8 cellular contexts compared by ENCODE assay signal in the genomic region with DNA sequence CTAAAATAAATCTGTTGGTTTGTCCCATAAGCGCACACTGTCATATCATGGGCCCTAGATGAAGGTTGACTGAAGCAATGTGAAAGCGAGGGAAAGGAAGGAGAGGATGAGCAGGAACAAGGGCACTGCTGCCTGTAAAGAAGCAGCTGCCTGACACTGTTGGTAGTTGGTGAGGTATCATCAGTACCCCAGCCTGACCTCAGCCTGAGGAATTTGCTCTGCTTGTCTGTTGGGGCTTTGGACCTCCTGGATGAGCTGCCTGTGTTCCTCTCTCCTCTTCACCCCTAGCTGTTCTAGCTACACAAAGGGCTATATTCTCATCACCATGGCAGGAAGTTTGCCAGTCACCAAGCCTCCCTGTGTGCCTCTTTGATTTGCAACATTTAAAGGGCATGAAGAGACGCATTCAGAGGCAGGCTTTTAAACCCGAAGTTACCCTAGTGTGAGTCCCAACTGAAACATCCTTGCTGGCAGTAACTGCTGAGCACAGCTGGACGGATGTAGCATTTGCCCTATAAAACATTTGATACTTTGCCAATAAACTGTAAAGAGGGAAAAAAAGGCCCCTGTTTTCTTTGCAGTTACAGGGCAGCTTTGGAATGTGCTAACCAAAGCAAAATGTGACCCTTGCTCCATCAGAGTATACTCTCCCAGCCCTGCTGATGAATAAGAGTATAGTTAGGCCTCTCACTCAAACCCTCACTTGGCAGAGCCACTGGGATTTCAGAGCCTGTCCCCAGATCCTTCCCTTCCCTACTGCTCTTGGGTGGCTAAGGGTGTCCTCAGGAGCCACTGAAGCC. TPM values are rescaled to one million over a fixed set of nuclear protein-coding genes. Genes with fewer than 3 reads are reported as not detected.
DNase-seq lines count a peak whose midpoint lies in the region.
"Had no signal": no experiment of that assay in that cellular context is flagged by ENCODE, and none has a peak within 500 bp of the region (broad histone marks: within the 10 kb centered on the region; RNA-seq: fewer than 3 reads in every experiment).

No MANE protein-coding gene starts in this region.

- no peaks in the 10 kb centered on the region for H3K27me3 ChIP-seq in ectodermal cell (ENCODE audit: control insufficient read depth, insufficient read depth, low read length, poor library complexity, severe bottlenecking)

- no peak overlapping the region for H3K4me3 ChIP-seq in ectodermal cell (ENCODE audit: insufficient read depth, low read depth, low read length)

- DNase-seq in NCI-H1694 (lab: John Stamatoyannopoulos, UW) (peak; percentile 22), middle frontal gyrus (ENCODE audit: extremely low spot score, low spot score) (peak; percentile 64), ureter (ENCODE audit: low spot score) (peak; percentile 45), OCI-M2 (lab: John Stamatoyannopoulos, UW; ENCODE audit: unreplicated experiment) (no peak)
- DNase-seq in activated CD4-positive, alpha-beta T cell treated with anti-CD3 and anti-CD28 coated beads, Interleukin-2, amount 50 U/mL, for 4 hours: no peak
- DNase-seq in stimulated activated CD4-positive, alpha-beta T cell treated with anti-CD3 and anti-CD28 coated beads, Interleukin-1b, Interleukin-23, amount 100 ng/mL, for 48 hours: no peak
- DNase-seq: NCI-H82 had no signal

- H3K36me3 ChIP-seq in ectodermal cell (ENCODE audit: control insufficient read depth, insufficient read depth, low read length): no peaks in the 10 kb centered on the region

- H3K9me3 ChIP-seq in ectodermal cell (ENCODE audit: control insufficient read depth, low read length): no peaks in the 10 kb centered on the region

- H3K4me1 ChIP-seq in ectodermal cell (ENCODE audit: control insufficient read depth, insufficient read depth, low read length): peaks cover 14% of the 10 kb centered on the region

- H3K27ac ChIP-seq in ectodermal cell (ENCODE audit: insufficient read depth, low read depth, low read length, poor library complexity, severe bottlenecking): peak overlapping the region; percentile 60

- WGBS in ectodermal cell, 2 experiments: 72 to 77% methylated on average over 5 of the region's 5 CpGs

RNA-seq across cellular contexts. Expression of a gene that starts 22.2 kb away (rescaled TPM):
- polyA plus RNA-seq in ectodermal cell (2013, experiment 1 of 4): 18.0 TPM
- polyA plus RNA-seq in ectodermal cell (2013, experiment 2 of 4): 19.1 TPM
- polyA plus RNA-seq in ectodermal cell (2013, experiment 3 of 4): 19.9 TPM
- polyA plus RNA-seq in ectodermal cell (2013, experiment 4 of 4): 22.7 TPM
- 42.9 TPM for total RNA-seq in ureter

Comparison
In these comparisons a context has a peak if more than half of its experiments do, and no peak if none do; other contexts are left out.
1. DNase-seq: peak in NCI-H1694 (single experiment), middle frontal gyrus (single experiment) and ureter (single experiment); none in activated CD4-positive, alpha-beta T cell treated with anti-CD3 and anti-CD28 coated beads, Interleukin-2, amount 50 U/mL, for 4 hours (0 of 2), stimulated activated CD4-positive, alpha-beta T cell treated with anti-CD3 and anti-CD28 coated beads, Interleukin-1b, Interleukin-23, amount 100 ng/mL, for 48 hours (single experiment) and OCI-M2 (single experiment).